Comparison of ENCODE assay signal across 8 cellular contexts in genomic region chrX:80471582-80471981, GRCh38. TPM values are rescaled to one million over a fixed set of nuclear protein-coding genes. Genes with fewer than 3 reads are reported as not detected.
"Had no signal": no experiment of that assay in that cellular context is flagged by ENCODE, and none has a peak within 500 bp of the region (broad histone marks: within the 10 kb centered on the region; RNA-seq: fewer than 3 reads in every experiment).

No MANE protein-coding gene starts in this region.

- ATAC-seq: GM12878 had no signal

- H3K4me3 ChIP-seq: GM12878 had no signal

- DNase-seq: GDM1, GF-D8 had no signal

- FAIRE-seq: G401.6, GM12878, GM12891, GM18507, GM19239 had no signal

RNA-seq across cellular contexts. Expression of gene TENT5D, which starts 51.3 kb away (rescaled TPM):
- total RNA-seq: G401, GM12878 had no signal
- polyA plus RNA-seq: GM12878 had no signal
